In the genomic region with DNA sequence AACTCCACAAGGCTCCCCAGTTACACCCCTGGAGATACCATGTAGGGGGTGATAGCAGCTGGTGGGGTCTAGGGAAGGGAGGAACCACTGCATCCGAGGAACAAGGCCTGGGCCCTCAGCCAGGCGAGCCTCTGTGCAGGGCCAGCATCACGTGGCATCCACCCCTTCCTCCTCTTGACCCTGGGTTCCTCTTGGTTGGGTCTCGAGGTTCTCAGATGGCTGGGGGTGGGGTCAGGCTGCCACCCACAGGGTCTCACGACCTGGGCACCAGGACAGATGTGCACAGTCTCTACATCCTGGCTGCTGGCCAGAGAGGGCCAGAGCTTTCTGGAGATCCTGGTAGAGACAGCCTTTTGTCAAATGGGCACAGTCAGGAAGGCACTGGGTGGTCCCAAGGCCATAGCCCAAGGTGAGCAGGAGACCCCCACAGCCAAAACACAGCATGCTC, we compare ENCODE assay signal across 15 cellular contexts. TPM values are rescaled to one million over a fixed set of nuclear protein-coding genes. Genes with fewer than 3 reads are reported as not detected.
DNase-seq lines count a peak whose midpoint lies in the region; ATAC-seq and TF ChIP-seq lines count a peak whose summit lies in the region.
"Had no signal": no experiment of that assay in that cellular context is flagged by ENCODE, and none has a peak within 500 bp of the region (broad histone marks: within the 10 kb centered on the region; RNA-seq: fewer than 3 reads in every experiment).

No MANE protein-coding gene starts in this region.

- TF ChIP-seq CTCF in HEK293 (tag by site-specific recombination; IDR thresholded peaks at IDR 0.05) = no peak
- no peak for TF ChIP-seq CTCF in left lung (IDR thresholded peaks at IDR 0.05)
- TF ChIP-seq CTCF in SK-N-SH (IDR thresholded peaks at IDR 0.05) = no peak
- TF ChIP-seq CTCF in MM.1S (IDR thresholded peaks at IDR 0.05; ENCODE audit: low read length) = no peak

- TF ChIP-seq RAD21 in SK-N-SH (IDR thresholded peaks at IDR 0.05; ENCODE audit: low read length) = no peak

- H3K4me1 Mint-ChIP-seq in activated CD4-positive, alpha-beta T cell treated with anti-CD3 and anti-CD28 coated beads, Interleukin-2, amount 10 ng/mL, durations not matched to agents 24 days and 14 days = peaks cover 12% of the 10 kb centered on the region
- H3K4me1 Mint-ChIP-seq: activated CD4-positive, alpha-beta memory T cell treated with anti-CD3 and anti-CD28 coated beads, Interleukin-2, amount 10 ng/mL, durations not matched to agents 7 days and 5 days had no signal

- H3K4me2 ChIP-seq in SK-N-SH = no peak overlapping the region
- H3K4me2 ChIP-seq in MM.1S (ENCODE audit: low read depth, low read length) = no peak overlapping the region

- intact Hi-C loops in left lung (cut with DNase I) = no loop called here
- intact Hi-C loops in activated CD4-positive, alpha-beta T cell treated with anti-CD3 and anti-CD28 coated beads, Interleukin-2, amount 10 ng/mL, durations not matched to agents 24 days and 14 days (cut with micrococcal nuclease) = no loop called here

- H3K4me1 ChIP-seq in HEK293 (ENCODE audit: control insufficient read depth, insufficient read depth, low read length) = peaks cover 24% of the 10 kb centered on the region
- H3K4me1 ChIP-seq in left lung = peaks cover 13 to 50% of the 10 kb centered on the region in 2 donors
- H3K4me1 ChIP-seq in rectal smooth muscle tissue (ENCODE audit: control insufficient read depth, insufficient read depth, low read length) = peaks cover 32% of the 10 kb centered on the region
- peaks cover 16 to 94% of the 10 kb centered on the region in 2 experiments for H3K4me1 ChIP-seq in SK-N-SH (ENCODE audit: control insufficient read depth in 1 of 2, insufficient read depth in 2 of 2, low read depth in 1 of 2, low read length in 1 of 2)
- H3K4me1 ChIP-seq in MM.1S (ENCODE audit: low read length) = no peaks in the 10 kb centered on the region

- TF ChIP-seq EP300 in SK-N-SH (IDR thresholded peaks at IDR 0.05; ENCODE audit: borderline replicate concordance in 1 of 2, low read depth in 1 of 2, low read length in 1 of 2) = no peak

- H3K36me3 Mint-ChIP-seq in activated CD4-positive, alpha-beta T cell treated with anti-CD3 and anti-CD28 coated beads, Interleukin-2, amount 10 ng/mL, durations not matched to agents 24 days and 14 days (ENCODE audit: low read depth) = peaks cover 2% of the 10 kb centered on the region
- H3K36me3 Mint-ChIP-seq: activated naive CD4-positive, alpha-beta T cell treated with anti-CD3 and anti-CD28 coated beads, Interleukin-2, amount 50 U/mL, for 72 hours had no signal

- H3F3A ChIP-seq in SK-N-SH (replicated peaks; ENCODE audit: insufficient read depth) (no peaks in the 10 kb centered on the region), MM.1S (ENCODE audit: insufficient read depth, low read length) (no peaks in the 10 kb centered on the region)

- H3K27ac Mint-ChIP-seq in activated CD4-positive, alpha-beta T cell treated with anti-CD3 and anti-CD28 coated beads, Interleukin-2, amount 10 ng/mL, durations not matched to agents 24 days and 14 days = no peak overlapping the region
- H3K27ac Mint-ChIP-seq: activated CD4-positive, alpha-beta memory T cell treated with anti-CD3 and anti-CD28 coated beads, Interleukin-2, amount 10 ng/mL, durations not matched to agents 7 days and 5 days; activated naive CD4-positive, alpha-beta T cell treated with anti-CD3 and anti-CD28 coated beads, Interleukin-2, amount 50 U/mL, for 72 hours; memory B cell had no signal

- H3K27me3 Mint-ChIP-seq in activated CD4-positive, alpha-beta T cell treated with anti-CD3 and anti-CD28 coated beads, Interleukin-2, amount 10 ng/mL, durations not matched to agents 24 days and 14 days = no peaks in the 10 kb centered on the region
- H3K27me3 Mint-ChIP-seq: activated CD4-positive, alpha-beta memory T cell treated with anti-CD3 and anti-CD28 coated beads, Interleukin-2, amount 10 ng/mL, durations not matched to agents 7 days and 5 days; memory B cell had no signal

- peak; percentile 7 for DNase-seq in activated naive CD4-positive, alpha-beta T cell treated with anti-CD3 and anti-CD28 coated beads, Interleukin-2, amount 50 U/mL, for 16 hours
- DNase-seq in left lung = peak; percentile 50 to 64
- DNase-seq in activated CD4-positive, alpha-beta T cell treated with anti-CD3 and anti-CD28 coated beads, Interleukin-2, amount 10 ng/mL, durations not matched to agents 24 days and 14 days = no peak
- no peak for DNase-seq in SK-N-SH
- DNase-seq in MM.1S = no peak
- DNase-seq: activated CD4-positive, alpha-beta memory T cell treated with anti-CD3 and anti-CD28 coated beads, Interleukin-2, amount 10 ng/mL, durations not matched to agents 7 days and 5 days; EL; GM23248; NCI-H187 treated with DMSO at 0.1 percent for 48 hours; NCI-H526 had no signal

- no peaks in the 10 kb centered on the region for H3K9me2 ChIP-seq in SK-N-SH
- no peaks in the 10 kb centered on the region for H3K9me2 ChIP-seq in MM.1S (replicated peaks; ENCODE audit: insufficient read depth, low read length)

- H3K27me3 ChIP-seq in left lung (no peaks in the 10 kb centered on the region), rectal smooth muscle tissue (ENCODE audit: control insufficient read depth, insufficient read depth, low read length) (no peaks in the 10 kb centered on the region), SK-N-SH (ENCODE audit: insufficient read depth) (no peaks in the 10 kb centered on the region), MM.1S (replicated peaks; ENCODE audit: insufficient read depth, low read length) (no peaks in the 10 kb centered on the region)
- H3K27me3 ChIP-seq: esophagus muscularis mucosa had no signal

- H3K27ac ChIP-seq in HEK293 (ENCODE audit: extremely low read depth, low read depth, low read length) = no peak overlapping the region
- no peak overlapping the region for H3K27ac ChIP-seq in left lung
- peak overlapping the region; percentile 47 for H3K27ac ChIP-seq in rectal smooth muscle tissue (ENCODE audit: low read depth, low read length)
- H3K27ac ChIP-seq in SK-N-SH (ENCODE audit: low read depth in 2 of 2, low read length in 1 of 2) = no peak overlapping the region; a peak in 1 of 4 replicates
- no peak overlapping the region for H3K27ac ChIP-seq in MM.1S (ENCODE audit: low read length)
- H3K27ac ChIP-seq: GM23248 had no signal

- H3K36me3 ChIP-seq in HEK293 (ENCODE audit: control insufficient read depth in 2 of 2, insufficient read depth in 1 of 2, low read length in 2 of 2) (peaks cover 0 to 30% of the 10 kb centered on the region in 2 experiments; a peak in 1 of 3 replicates), left lung (no peaks in the 10 kb centered on the region), rectal smooth muscle tissue (ENCODE audit: control insufficient read depth, insufficient read depth, low read length) (no peaks in the 10 kb centered on the region), SK-N-SH (replicated peaks in 1 of 2; ENCODE audit: control insufficient read depth in 1 of 2, insufficient read depth in 2 of 2, low read length in 1 of 2) (no peaks in the 10 kb centered on the region), MM.1S (replicated peaks; ENCODE audit: insufficient read depth, low read length) (no peaks in the 10 kb centered on the region)
- H3K36me3 ChIP-seq: esophagus muscularis mucosa had no signal

- H3K79me2 ChIP-seq in SK-N-SH (ENCODE audit: insufficient read depth) (no peaks in the 10 kb centered on the region), MM.1S (ENCODE audit: low read length) (peaks cover 100% of the 10 kb centered on the region)

- no peak for ATAC-seq in left lung
- ATAC-seq: activated naive CD4-positive, alpha-beta T cell treated with anti-CD3 and anti-CD28 coated beads, Interleukin-2, amount 50 U/mL, for 72 hours had no signal

- POLR2A ChIA-PET in HEK293 (lab: Yijun Ruan, JAX) (no interaction called here), SK-N-SH (lab: Yijun Ruan, JAX) (interaction anchor here (1.5 kb wide), 1 partner anchor 26 kb away, joined by 3 read pairs; no protein-coding TSS in a partner anchor)

- H3K9me3 ChIP-seq in HEK293 (ENCODE audit: control insufficient read depth, insufficient read depth, low read depth, low read length) = no peaks in the 10 kb centered on the region
- H3K9me3 ChIP-seq in left lung = no peaks in the 10 kb centered on the region
- H3K9me3 ChIP-seq in SK-N-SH = no peaks in the 10 kb centered on the region
- no peaks in the 10 kb centered on the region for H3K9me3 ChIP-seq in MM.1S (replicated peaks; ENCODE audit: insufficient read depth, low read length)
- H3K9me3 ChIP-seq: esophagus muscularis mucosa had no signal

- no peak overlapping the region for H2AFZ ChIP-seq in SK-N-SH (ENCODE audit: low read depth)
- H2AFZ ChIP-seq in MM.1S (ENCODE audit: low read length) = no peak overlapping the region
- H2AFZ ChIP-seq: GM23248 had no signal

- H4K20me1 ChIP-seq in SK-N-SH (ENCODE audit: insufficient read depth) = peaks cover 13% of the 10 kb centered on the region
- peaks cover 31% of the 10 kb centered on the region for H4K20me1 ChIP-seq in MM.1S (ENCODE audit: insufficient read depth, low read length)

- no peak overlapping the region for H3K9ac ChIP-seq in rectal smooth muscle tissue (ENCODE audit: low read length)
- no peak overlapping the region for H3K9ac ChIP-seq in SK-N-SH
- no peak overlapping the region for H3K9ac ChIP-seq in MM.1S (ENCODE audit: low read length)
- H3K9ac ChIP-seq: GM23248 had no signal

- no CpG with 5 or more reads among the region's 5 CpGs for WGBS in SK-N-SH (ENCODE audit: low lambda C conversion rate)

- no peak overlapping the region for H3K4me3 Mint-ChIP-seq in activated CD4-positive, alpha-beta T cell treated with anti-CD3 and anti-CD28 coated beads, Interleukin-2, amount 10 ng/mL, durations not matched to agents 24 days and 14 days
- H3K4me3 Mint-ChIP-seq: activated CD4-positive, alpha-beta memory T cell treated with anti-CD3 and anti-CD28 coated beads, Interleukin-2, amount 10 ng/mL, durations not matched to agents 7 days and 5 days; memory B cell had no signal

- no peaks in the 10 kb centered on the region for H3K9me3 Mint-ChIP-seq in activated CD4-positive, alpha-beta T cell treated with anti-CD3 and anti-CD28 coated beads, Interleukin-2, amount 10 ng/mL, durations not matched to agents 24 days and 14 days
- H3K9me3 Mint-ChIP-seq: activated CD4-positive, alpha-beta memory T cell treated with anti-CD3 and anti-CD28 coated beads, Interleukin-2, amount 10 ng/mL, durations not matched to agents 7 days and 5 days; activated naive CD4-positive, alpha-beta T cell treated with anti-CD3 and anti-CD28 coated beads, Interleukin-2, amount 50 U/mL, for 72 hours; memory B cell had no signal

- H3K4me3 ChIP-seq in HEK293 (ENCODE audit: low read depth, low read length) (no peak overlapping the region), left lung (no peak overlapping the region), rectal smooth muscle tissue (ENCODE audit: low read length) (no peak overlapping the region), SK-N-SH (ENCODE audit: low read depth in 2 of 2, low read length in 1 of 2) (no peak overlapping the region), MM.1S (ENCODE audit: low read length) (no peak overlapping the region)
- H3K4me3 ChIP-seq: esophagus muscularis mucosa, GM23248 had no signal

- CTCF ChIA-PET in HEK293 (lab: Yijun Ruan, JAX) (interaction anchor here (1.4 kb wide), 1 partner anchor 9 kb away, joined by 4 read pairs; no protein-coding TSS in a partner anchor), SK-N-SH (lab: Yijun Ruan, JAX) (interaction anchor here (1.0 to 2.1 kb wide), 3 partner anchors 8 to 25 kb away, joined by 3 to 9 read pairs (median 4); no protein-coding TSS in a partner anchor)

RNA-seq across cellular contexts. Expression of a gene that starts 10.4 kb away (rescaled TPM):
- total RNA-seq in left lung = 10 to 100 TPM; 30.8 to 38.0 TPM
- total RNA-seq in activated CD4-positive, alpha-beta T cell treated with anti-CD3 and anti-CD28 coated beads, Interleukin-2, amount 10 ng/mL, durations not matched to agents 24 days and 14 days = 20.1 and 22.0 TPM in 2 replicates
- polyA plus RNA-seq in SK-N-SH (2012; rRNA removed) = 5.2 and 5.9 TPM in 2 replicates
- polyA plus RNA-seq in SK-N-SH (2012; cell fraction: cytosol; rRNA removed) = 2.9 and 4.9 TPM in 2 replicates
- polyA plus RNA-seq in SK-N-SH (2012; cell fraction: nucleus; rRNA removed) = 3.4 and 3.8 TPM in 2 replicates

Comparison
In these comparisons a context has a peak if more than half of its experiments do, and no peak if none do; other contexts are left out.
1. DNase-seq: peak in activated naive CD4-positive, alpha-beta T cell treated with anti-CD3 and anti-CD28 coated beads, Interleukin-2, amount 50 U/mL, for 16 hours (single experiment) and left lung (2 of 2); none in activated CD4-positive, alpha-beta T cell treated with anti-CD3 and anti-CD28 coated beads, Interleukin-2, amount 10 ng/mL, durations not matched to agents 24 days and 14 days (single experiment), SK-N-SH (single experiment) and MM.1S (single experiment).